ENCODE assay signal across 26 cellular contexts in the genomic region with DNA sequence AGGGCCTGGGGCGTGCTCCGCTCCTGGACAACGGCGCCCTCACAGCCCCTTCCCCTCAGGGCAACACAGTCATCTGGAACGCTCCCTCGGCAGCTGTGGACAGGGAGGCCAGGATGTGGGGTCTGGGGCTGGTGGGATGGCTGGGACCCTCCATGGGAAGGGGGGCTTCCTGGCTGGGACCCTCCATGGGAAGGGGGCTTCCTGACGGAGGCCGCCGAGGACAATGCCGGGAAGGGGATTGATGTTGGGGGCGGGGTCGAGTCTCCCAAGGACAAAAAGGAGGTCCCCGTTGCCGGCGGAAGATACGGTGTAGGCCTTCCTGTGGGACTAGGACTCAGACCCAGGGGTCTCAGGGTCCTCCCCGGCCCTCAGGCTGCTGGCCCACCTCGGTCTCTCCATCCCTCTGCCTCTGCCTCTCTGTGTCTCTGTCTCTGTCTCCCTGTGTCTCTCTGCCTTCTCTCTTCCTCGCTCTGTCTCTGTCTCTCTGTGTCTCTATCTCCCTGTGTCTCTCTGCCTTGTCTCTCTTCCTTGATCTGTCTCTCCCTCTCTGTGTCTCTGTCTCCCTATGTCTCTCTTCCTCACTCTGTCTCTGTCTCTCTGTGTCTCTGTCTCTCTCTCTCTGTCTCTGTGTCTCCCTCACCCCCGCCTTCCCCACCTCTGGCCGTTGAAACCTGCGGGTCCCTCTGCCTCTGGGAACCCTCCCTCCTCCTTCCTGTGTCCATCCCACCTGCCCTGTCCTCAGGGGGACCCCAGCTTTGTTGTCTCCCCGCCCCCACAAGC. TPM values are rescaled to one million over a fixed set of nuclear protein-coding genes. Genes with fewer than 3 reads are reported as not detected.
DNase-seq lines count a peak whose midpoint lies in the region; ATAC-seq and TF ChIP-seq lines count a peak whose summit lies in the region.
"Had no signal": no experiment of that assay in that cellular context is flagged by ENCODE, and none has a peak within 500 bp of the region (broad histone marks: within the 10 kb centered on the region; RNA-seq: fewer than 3 reads in every experiment).

No MANE protein-coding gene starts in this region.

- in situ Hi-C loops in Panc1 (cut with HindIII; ENCODE audit: low pct_unique_long_range_greater_than_20kb, low sequenced_read_pairs), result no loop called here

- no peak for ATAC-seq in activated T-cell treated with anti-CD3 and anti-CD28 coated beads, Interleukin-2, amount 50 U/mL, for 72 hours (replicated peaks in 1 of 2)
- no peak for ATAC-seq in Panc1
- ATAC-seq in stimulated activated effector memory CD8-positive, alpha-beta T cell treated with anti-CD3 and anti-CD28 coated beads, Interleukin-12 subunit alpha, Interleukin-12 subunit beta, amount 100 ng/mL, for 72 hours, result no peak
- ATAC-seq: activated CD4-positive, CD25-positive, alpha-beta regulatory T cell treated with anti-CD3 and anti-CD28 coated beads, Interleukin-2, amount 50 U/mL, for 24 hours; activated T-cell treated with anti-CD3 and anti-CD28 coated beads, Interleukin-2, amount 50 U/mL, for 4 hours; left colon; sciatic nerve had no signal

- CTCF ChIA-PET in Panc1 (lab: Charles Lee), result no interaction called here

- H3K27me3 ChIP-seq in Panc1 (ENCODE audit: control insufficient read depth, insufficient read depth, low read length) (no peaks in the 10 kb centered on the region), neural progenitor cell (peaks cover 32% of the 10 kb centered on the region)

- intact Hi-C loops in Panc1 (cut with micrococcal nuclease; ENCODE audit: unreplicated experiment), result no loop called here

- H3K4me1 ChIP-seq in Panc1 (ENCODE audit: control insufficient read depth, insufficient read depth, low read length) (peaks cover 10% of the 10 kb centered on the region), neural progenitor cell (no peaks in the 10 kb centered on the region)

- H3K36me3 ChIP-seq in Panc1 (ENCODE audit: control insufficient read depth, insufficient read depth, low read length) (no peaks in the 10 kb centered on the region; the same call in 1 of the 2 replicates), neural progenitor cell (no peaks in the 10 kb centered on the region)
- H3K36me3 ChIP-seq: heart left ventricle, Peyer's patch, transverse colon had no signal

- peak overlapping the region; percentile 2 for H3K27ac Mint-ChIP-seq in activated T-cell treated with anti-CD3 and anti-CD28 coated beads, Interleukin-2, amount 50 U/mL, for 24 hours
- H3K27ac Mint-ChIP-seq in activated T-cell treated with anti-CD3 and anti-CD28 coated beads, Interleukin-2, amount 50 U/mL, for 72 hours, result no peak overlapping the region
- H3K27ac Mint-ChIP-seq in immature natural killer cell (peak overlapping the region in 5 of 6 donors; percentile 32 to 79 (median 60)), neural progenitor cell (no peak overlapping the region)
- peak overlapping the region; percentile 63 for H3K27ac Mint-ChIP-seq in stimulated activated effector memory CD8-positive, alpha-beta T cell treated with anti-CD3 and anti-CD28 coated beads, Interleukin-12 subunit alpha, Interleukin-12 subunit beta, amount 100 ng/mL, for 72 hours

- H3K9ac ChIP-seq in neural progenitor cell, result no peak overlapping the region

- H3K4me3 ChIP-seq in Panc1 (ENCODE audit: low read depth in 2 of 2, low read length in 2 of 2), result no peak overlapping the region
- H3K4me3 ChIP-seq in neural progenitor cell, result no peak overlapping the region
- H3K4me3 ChIP-seq: heart left ventricle, Peyer's patch, transverse colon had no signal

- H3K27me3 Mint-ChIP-seq in activated T-cell treated with anti-CD3 and anti-CD28 coated beads, Interleukin-2, amount 50 U/mL, for 24 hours, result peaks cover 18% of the 10 kb centered on the region
- H3K27me3 Mint-ChIP-seq in activated T-cell treated with anti-CD3 and anti-CD28 coated beads, Interleukin-2, amount 50 U/mL, for 72 hours (ENCODE audit: low read depth), result peaks cover 7% of the 10 kb centered on the region
- H3K27me3 Mint-ChIP-seq in immature natural killer cell (ENCODE audit: low read depth in 3 of 3) (peaks cover 0 to 13% (median 11%) of the 10 kb centered on the region in 3 donors), neural progenitor cell (ENCODE audit: insufficient read depth, low read depth) (peaks cover 12% of the 10 kb centered on the region)

- peaks cover 18% of the 10 kb centered on the region for H4K20me1 ChIP-seq in neural progenitor cell (ENCODE audit: low read depth)

- no peaks in the 10 kb centered on the region for H3K36me3 Mint-ChIP-seq in activated T-cell treated with anti-CD3 and anti-CD28 coated beads, Interleukin-2, amount 50 U/mL, for 24 hours (ENCODE audit: low read depth)
- peaks cover 2 to 3% of the 10 kb centered on the region in 2 donors for H3K36me3 Mint-ChIP-seq in activated T-cell treated with anti-CD3 and anti-CD28 coated beads, Interleukin-2, amount 50 U/mL, for 72 hours (ENCODE audit: insufficient read depth in 2 of 2)
- peaks cover 0 to 3% (median 0%) of the 10 kb centered on the region in 3 donors for H3K36me3 Mint-ChIP-seq in immature natural killer cell
- peaks cover 19% of the 10 kb centered on the region for H3K36me3 Mint-ChIP-seq in stimulated activated effector memory CD8-positive, alpha-beta T cell treated with anti-CD3 and anti-CD28 coated beads, Interleukin-12 subunit alpha, Interleukin-12 subunit beta, amount 100 ng/mL, for 72 hours
- peaks cover 2% of the 10 kb centered on the region for H3K36me3 Mint-ChIP-seq in neural progenitor cell

- H3K79me2 ChIP-seq in neural progenitor cell (ENCODE audit: low read depth), result no peaks in the 10 kb centered on the region

- POLR2A ChIA-PET in Panc1 (lab: Charles Lee), result no interaction called here

- no peak overlapping the region for H2AFZ ChIP-seq in neural progenitor cell (replicated peaks)

- peaks cover 39% of the 10 kb centered on the region for H3F3A ChIP-seq in neural progenitor cell (ENCODE audit: low read depth)

- H3K9me3 ChIP-seq in Panc1 (ENCODE audit: control insufficient read depth, insufficient read depth, low read depth, low read length) (no peaks in the 10 kb centered on the region), neural progenitor cell (ENCODE audit: low read depth) (no peaks in the 10 kb centered on the region)
- H3K9me3 ChIP-seq: heart left ventricle, transverse colon had no signal

- H3K4me3 Mint-ChIP-seq in activated T-cell treated with anti-CD3 and anti-CD28 coated beads, Interleukin-2, amount 50 U/mL, for 24 hours, result no peak overlapping the region
- no peak overlapping the region for H3K4me3 Mint-ChIP-seq in activated T-cell treated with anti-CD3 and anti-CD28 coated beads, Interleukin-2, amount 50 U/mL, for 72 hours
- peak overlapping the region in 2 of 5 donors; percentile 1 to 12 for H3K4me3 Mint-ChIP-seq in immature natural killer cell
- H3K4me3 Mint-ChIP-seq in stimulated activated effector memory CD8-positive, alpha-beta T cell treated with anti-CD3 and anti-CD28 coated beads, Interleukin-12 subunit alpha, Interleukin-12 subunit beta, amount 100 ng/mL, for 72 hours, result no peak overlapping the region
- no peak overlapping the region for H3K4me3 Mint-ChIP-seq in neural progenitor cell
- H3K4me3 Mint-ChIP-seq: activated T-cell treated with anti-CD3 and anti-CD28 coated beads, Interleukin-2, amount 50 U/mL, for 4 hours had no signal

- H3K9me3 Mint-ChIP-seq in activated T-cell treated with anti-CD3 and anti-CD28 coated beads, Interleukin-2, amount 50 U/mL, for 24 hours, result no peaks in the 10 kb centered on the region
- peaks cover 2 to 4% of the 10 kb centered on the region in 2 donors for H3K9me3 Mint-ChIP-seq in activated T-cell treated with anti-CD3 and anti-CD28 coated beads, Interleukin-2, amount 50 U/mL, for 72 hours
- H3K9me3 Mint-ChIP-seq in immature natural killer cell (peaks cover 0 to 1% (median 0%) of the 10 kb centered on the region in 6 donors), neural progenitor cell (peaks cover 3% of the 10 kb centered on the region)
- H3K9me3 Mint-ChIP-seq in stimulated activated effector memory CD8-positive, alpha-beta T cell treated with anti-CD3 and anti-CD28 coated beads, Interleukin-12 subunit alpha, Interleukin-12 subunit beta, amount 100 ng/mL, for 72 hours, result no peaks in the 10 kb centered on the region
- H3K9me3 Mint-ChIP-seq: activated T-cell treated with anti-CD3 and anti-CD28 coated beads, Interleukin-2, amount 50 U/mL, for 4 hours had no signal

- peaks cover 4% of the 10 kb centered on the region for H3K4me1 Mint-ChIP-seq in activated T-cell treated with anti-CD3 and anti-CD28 coated beads, Interleukin-2, amount 50 U/mL, for 24 hours (ENCODE audit: low read depth)
- peaks cover 11% of the 10 kb centered on the region for H3K4me1 Mint-ChIP-seq in activated T-cell treated with anti-CD3 and anti-CD28 coated beads, Interleukin-2, amount 50 U/mL, for 72 hours (ENCODE audit: low read depth)
- H3K4me1 Mint-ChIP-seq in immature natural killer cell (peaks cover 0 to 12% of the 10 kb centered on the region in 2 donors), neural progenitor cell (peaks cover 14% of the 10 kb centered on the region)
- peaks cover 12% of the 10 kb centered on the region for H3K4me1 Mint-ChIP-seq in stimulated activated effector memory CD8-positive, alpha-beta T cell treated with anti-CD3 and anti-CD28 coated beads, Interleukin-12 subunit alpha, Interleukin-12 subunit beta, amount 100 ng/mL, for 72 hours

- BruUV-seq in Panc1 (replicated peaks; lab: Mats Ljungman, UMichigan), result no TSS peak

- TF ChIP-seq CTCF in Panc1 (IDR thresholded peaks at IDR 0.05) (no peak), neural progenitor cell (IDR thresholded peaks at IDR 0.05) (no peak)

- peak overlapping the region; percentile 69 for H3K27ac ChIP-seq in Panc1 (ENCODE audit: low read length)
- H3K27ac ChIP-seq in neural progenitor cell, result no peak overlapping the region
- H3K27ac ChIP-seq: epithelial cell of prostate, heart left ventricle, Peyer's patch, transverse colon had no signal

- no peak for DNase-seq in activated T-cell treated with anti-CD3 and anti-CD28 coated beads, Interleukin-2, amount 50 U/mL, for 24 hours
- DNase-seq in activated T-cell treated with anti-CD3 and anti-CD28 coated beads, Interleukin-2, amount 50 U/mL, for 72 hours, result no peak
- DNase-seq in Panc1 (ENCODE audit: low read depth, low spot score), result no peak
- DNase-seq in immature natural killer cell, result no peak
- no peak for DNase-seq in stimulated activated effector memory CD8-positive, alpha-beta T cell treated with anti-CD3 and anti-CD28 coated beads, Interleukin-12 subunit alpha, Interleukin-12 subunit beta, amount 100 ng/mL, for 72 hours (ENCODE audit: low spot score in 2 of 2)
- DNase-seq in neural progenitor cell (ENCODE audit: low spot score), result no peak
- DNase-seq in RKO (ENCODE audit: low spot score), result no peak
- no peak for DNase-seq in NCI-H82 treated with DMSO at 0.1 percent for 48 hours (lab: John Stamatoyannopoulos, UW; ENCODE audit: unreplicated experiment)
- DNase-seq: activated CD8-positive, alpha-beta memory T cell treated with anti-CD3 and anti-CD28 coated beads for 24 hours; activated naive CD4-positive, alpha-beta T cell treated with anti-CD3 and anti-CD28 coated beads, Interleukin-2, amount 50 U/mL, for 16 hours; activated T-cell treated with anti-CD3 and anti-CD28 coated beads, Interleukin-2, amount 50 U/mL, for 4 hours; aorta; DMS79; HCEC 1CT; left colon; NCI-H2171; NCI-H510A treated with DMSO at 0.1 percent for 48 hours; Peyer's patch; stimulated activated CD4-positive, alpha-beta T cell treated with anti-CD3 and anti-CD28 coated beads, Interleukin-15, amount 100 ng/mL, for 24 hours; transverse colon had no signal

- no peak overlapping the region for H3K4me2 ChIP-seq in neural progenitor cell

RNA-seq across cellular contexts. Expression of gene MADCAM1, which starts 2.7 kb away (rescaled TPM):
- total RNA-seq in activated T-cell treated with anti-CD3 and anti-CD28 coated beads, Interleukin-2, amount 50 U/mL, for 72 hours, result under 1 TPM; 0.31 to 0.32 TPM
- total RNA-seq in Panc1 (2021; ENCODE audit: unreplicated experiment), result 0.54 TPM
- 3.6 TPM for polyA plus RNA-seq in Panc1 (2012; ENCODE audit: insufficient read length)
- under 1 TPM in 1 of 3 donors, not detected in 2; 0.30 TPM for polyA plus RNA-seq in immature natural killer cell
- 0.09 TPM in 1 of 2 replicates, not detected in the other for total RNA-seq in neural progenitor cell (ENCODE audit: low replicate concordance)
- total RNA-seq: dermis microvascular lymphatic vessel endothelial cell had no signal

RNA-seq across cellular contexts. Expression of gene TPGS1, which starts 13.7 kb away (rescaled TPM):
- 10 to 100 TPM; 11.9 to 12.1 TPM for total RNA-seq in activated T-cell treated with anti-CD3 and anti-CD28 coated beads, Interleukin-2, amount 50 U/mL, for 72 hours
- total RNA-seq in Panc1 (2021; ENCODE audit: unreplicated experiment) (17.6 TPM), neural progenitor cell (ENCODE audit: low replicate concordance) (9.4 and 31.1 TPM in 2 replicates)
- 19.7 TPM for polyA plus RNA-seq in Panc1 (2012; ENCODE audit: insufficient read length)
- 10 to 100 TPM; 28.8 to 63.6 (median 37.0) TPM for polyA plus RNA-seq in immature natural killer cell

RNA-seq across cellular contexts. Expression of gene SHC2, which starts 32.7 kb away (rescaled TPM):
- total RNA-seq in activated T-cell treated with anti-CD3 and anti-CD28 coated beads, Interleukin-2, amount 50 U/mL, for 72 hours, result 1 to 10 TPM; 1.9 to 2.5 TPM
- 6.7 TPM for total RNA-seq in Panc1 (2021; ENCODE audit: unreplicated experiment)
- 26.8 TPM for polyA plus RNA-seq in Panc1 (2012; ENCODE audit: insufficient read length)
- polyA plus RNA-seq in immature natural killer cell, result not detected
- total RNA-seq in neural progenitor cell (ENCODE audit: low replicate concordance), result 3.2 and 15.9 TPM in 2 replicates

RNA-seq across cellular contexts. Expression of gene CDC34, which starts 38.0 kb away (rescaled TPM):
- total RNA-seq in activated T-cell treated with anti-CD3 and anti-CD28 coated beads, Interleukin-2, amount 50 U/mL, for 72 hours, result 10 to 100 TPM; 48.4 to 56.1 TPM
- 80.5 TPM for total RNA-seq in Panc1 (2021; ENCODE audit: unreplicated experiment)
- polyA plus RNA-seq in Panc1 (2012; ENCODE audit: insufficient read length), result 116 TPM
- 10 to 100 TPM; 40.6 to 57.7 (median 48.5) TPM for polyA plus RNA-seq in immature natural killer cell
- 42.5 and 92.6 TPM in 2 replicates for total RNA-seq in neural progenitor cell (ENCODE audit: low replicate concordance)

RNA-seq across cellular contexts. Expression of gene GZMM, which starts 50.3 kb away (rescaled TPM):
- 10 to 100 TPM; 23.5 to 31.0 TPM for total RNA-seq in activated T-cell treated with anti-CD3 and anti-CD28 coated beads, Interleukin-2, amount 50 U/mL, for 72 hours
- 0.69 TPM for total RNA-seq in Panc1 (2021; ENCODE audit: unreplicated experiment)
- polyA plus RNA-seq in Panc1 (2012; ENCODE audit: insufficient read length), result 1.4 TPM
- 100 to 1,000 TPM; 584 to 982 (median 652) TPM for polyA plus RNA-seq in immature natural killer cell
- total RNA-seq in neural progenitor cell (ENCODE audit: low replicate concordance), result not detected in 2 replicates
- total RNA-seq: A172, dermis microvascular lymphatic vessel endothelial cell had no signal

Comparison
In these comparisons a context has a peak if more than half of its experiments do, and no peak if none do; other contexts are left out.
1. H3K27ac Mint-ChIP-seq: peak in activated T-cell treated with anti-CD3 and anti-CD28 coated beads, Interleukin-2, amount 50 U/mL, for 24 hours (single experiment), immature natural killer cell (5 of 6) and stimulated activated effector memory CD8-positive, alpha-beta T cell treated with anti-CD3 and anti-CD28 coated beads, Interleukin-12 subunit alpha, Interleukin-12 subunit beta, amount 100 ng/mL, for 72 hours (single experiment); none in activated T-cell treated with anti-CD3 and anti-CD28 coated beads, Interleukin-2, amount 50 U/mL, for 72 hours (single experiment) and neural progenitor cell (single experiment).